ENCODE assay signal across 8 cellular contexts in the genomic region with DNA sequence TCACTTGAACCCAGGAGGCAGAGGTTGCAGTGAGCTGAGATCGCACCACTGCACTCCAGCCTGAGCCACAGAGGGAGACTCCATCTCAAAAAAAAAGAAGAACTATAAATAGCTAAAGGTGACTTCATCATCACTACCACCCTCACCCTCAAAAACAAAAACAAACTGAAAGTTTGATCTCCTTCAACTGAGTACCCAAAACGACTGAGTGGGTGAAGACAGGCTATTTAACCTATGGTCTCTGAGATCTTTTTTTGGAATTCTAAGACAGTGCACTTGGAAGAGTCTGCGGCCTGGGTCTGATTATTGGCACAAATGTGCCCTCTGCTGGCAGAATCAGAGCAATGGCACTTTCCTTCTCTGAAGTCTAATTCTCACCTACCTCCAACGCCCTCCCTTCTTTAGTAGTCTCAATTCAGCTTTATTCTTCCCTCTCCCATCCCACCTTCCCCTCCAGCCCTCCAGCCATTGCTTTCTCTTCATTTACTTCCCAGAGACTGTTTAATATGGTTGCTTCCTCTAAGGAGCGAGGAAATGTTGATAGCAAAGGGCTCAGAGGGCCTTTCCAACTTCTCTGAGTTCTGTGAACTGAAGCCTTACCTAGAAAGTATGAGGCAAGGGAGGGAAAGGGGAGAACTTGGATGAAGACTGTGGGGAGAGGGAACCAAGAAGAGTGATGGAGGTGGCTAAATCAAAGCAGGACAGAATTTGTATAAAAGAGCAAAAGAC. TPM values are rescaled to one million over a fixed set of nuclear protein-coding genes. Genes with fewer than 3 reads are reported as not detected.
DNase-seq lines count a peak whose midpoint lies in the region; ATAC-seq and TF ChIP-seq lines count a peak whose summit lies in the region.

No MANE protein-coding gene starts in this region.

- no peaks in the 10 kb centered on the region for H4K20me1 ChIP-seq in SK-N-SH (ENCODE audit: insufficient read depth)

- peaks cover 4% of the 10 kb centered on the region for H3F3A ChIP-seq in SK-N-SH (replicated peaks; ENCODE audit: insufficient read depth)

- H3K4me1 ChIP-seq in SK-N-SH (ENCODE audit: control insufficient read depth in 1 of 2, insufficient read depth in 2 of 2, low read depth in 1 of 2, low read length in 1 of 2) (peaks cover 0 to 16% of the 10 kb centered on the region in 2 experiments; a peak in 1 of 4 replicates), adipocyte (ENCODE audit: control insufficient read depth, insufficient read depth, low read length) (peaks cover 11% of the 10 kb centered on the region), cardiac muscle cell (ENCODE audit: low read depth) (peaks cover 43% of the 10 kb centered on the region), psoas muscle (peaks cover 50% of the 10 kb centered on the region)

- no peak overlapping the region for H3K4me2 ChIP-seq in SK-N-SH

- DNase-seq in activated CD4-positive, CD25-positive, alpha-beta regulatory T cell treated with anti-CD3 and anti-CD28 coated beads, Interleukin-2, amount 50 U/mL, for 16 hours (ENCODE audit: low read depth, low spot score): peak; percentile 25
- no peak for DNase-seq in activated CD4-positive, CD25-positive, alpha-beta regulatory T cell treated with anti-CD3 and anti-CD28 coated beads, Interleukin-2, amount 50 U/mL, for 72 hours
- peak; percentile 69 for DNase-seq in LoVo (ENCODE audit: low spot score)
- DNase-seq in SK-N-SH: peak; percentile 72
- peak; percentile 90 for DNase-seq in adipocyte (ENCODE audit: low read depth)
- DNase-seq in cardiac muscle cell (ENCODE audit: low read depth in 1 of 2, low spot score in 1 of 2): peak; percentile 80 to 83
- peak in 1 of 2 donors; percentile 63 for DNase-seq in psoas muscle

- 49% methylated on average over 5 of the region's 5 CpGs for WGBS in SK-N-SH (ENCODE audit: low lambda C conversion rate)
- 9 to 18% (median 13%) methylated on average over 5 of the region's 5 CpGs for WGBS in psoas muscle, 3 donors

- ATAC-seq in psoas muscle: peak; percentile 43 to 53 (median 47)
- ATAC-seq in GM18520 (IDR thresholded peaks at IDR 0.05; ENCODE audit: unreplicated experiment): no peak

- TF ChIP-seq RAD21 in SK-N-SH (IDR thresholded peaks at IDR 0.05; ENCODE audit: low read length): peak; percentile 95

- no peaks in the 10 kb centered on the region for H3K79me2 ChIP-seq in SK-N-SH (ENCODE audit: insufficient read depth)

- intact Hi-C loops in psoas muscle (cut with DNase I): loop anchor here (1.0 to 5.0 kb wide), 4 partner anchors 67 to 115 kb away; no protein-coding TSS in a partner anchor

- TF ChIP-seq CTCF in SK-N-SH (IDR thresholded peaks at IDR 0.05) (peak; percentile 85), cardiac muscle cell (IDR thresholded peaks at IDR 0.05; ENCODE audit: low read depth, low read length) (peak; percentile 78), psoas muscle (IDR thresholded peaks at IDR 0.05) (peak; percentile 85)

- no peaks in the 10 kb centered on the region for H3K9me2 ChIP-seq in SK-N-SH

- H3K9ac ChIP-seq in SK-N-SH (no peak overlapping the region), adipocyte (ENCODE audit: low read length) (no peak overlapping the region)

- no peaks in the 10 kb centered on the region for H3K27me3 ChIP-seq in SK-N-SH (ENCODE audit: insufficient read depth)
- no peaks in the 10 kb centered on the region for H3K27me3 ChIP-seq in adipocyte (replicated peaks; ENCODE audit: control insufficient read depth, insufficient read depth, low read length)
- no peaks in the 10 kb centered on the region for H3K27me3 ChIP-seq in cardiac muscle cell
- H3K27me3 ChIP-seq in psoas muscle (ENCODE audit: insufficient read depth in 3 of 3, low read length in 2 of 3): no peaks in the 10 kb centered on the region

- POLR2A ChIA-PET in SK-N-SH (lab: Yijun Ruan, JAX): no interaction called here

- TF ChIP-seq EP300 in SK-N-SH (IDR thresholded peaks at IDR 0.05; ENCODE audit: borderline replicate concordance in 1 of 2, low read depth in 1 of 2, low read length in 1 of 2): no peak

- H2AFZ ChIP-seq in SK-N-SH (ENCODE audit: low read depth): peak overlapping the region; percentile 91

- CTCF ChIA-PET in SK-N-SH (lab: Yijun Ruan, JAX): interaction anchor here (0.6 to 17.2 kb wide), 35 partner anchors 8 to 406 kb away, joined by 3 to 216 read pairs (median 4); a partner anchor contains a TSS

- H3K36me3 ChIP-seq in SK-N-SH (replicated peaks in 1 of 2; ENCODE audit: control insufficient read depth in 1 of 2, insufficient read depth in 2 of 2, low read length in 1 of 2) (no peaks in the 10 kb centered on the region), adipocyte (ENCODE audit: control insufficient read depth, insufficient read depth, low read length, severe bottlenecking) (no peaks in the 10 kb centered on the region), cardiac muscle cell (no peaks in the 10 kb centered on the region), psoas muscle (ENCODE audit: insufficient read depth in 1 of 2, low read depth in 1 of 2) (peaks cover 0 to 6% of the 10 kb centered on the region in 2 donors)

- H3K9me3 ChIP-seq in SK-N-SH (no peaks in the 10 kb centered on the region), adipocyte (ENCODE audit: control insufficient read depth, low read length) (no peaks in the 10 kb centered on the region), cardiac muscle cell (ENCODE audit: low read depth) (no peaks in the 10 kb centered on the region), psoas muscle (no peaks in the 10 kb centered on the region)

- H3K27ac ChIP-seq in SK-N-SH (ENCODE audit: low read depth in 2 of 2, low read length in 1 of 2): no peak overlapping the region
- peak overlapping the region; percentile 100 for H3K27ac ChIP-seq in cardiac muscle cell
- H3K27ac ChIP-seq in psoas muscle: peak overlapping the region; percentile 98

- H3K4me3 ChIP-seq in SK-N-SH (ENCODE audit: low read depth in 2 of 2, low read length in 1 of 2): no peak overlapping the region; a peak in 1 of 4 replicates
- no peak overlapping the region for H3K4me3 ChIP-seq in adipocyte (ENCODE audit: low read length)
- no peak overlapping the region for H3K4me3 ChIP-seq in cardiac muscle cell
- no peak overlapping the region for H3K4me3 ChIP-seq in psoas muscle

TF ChIP-seq in SK-N-SH, 30 proteins besides CTCF, POLR2A, EP300 and RAD21:
- TF ChIP-seq MEF2A (IDR thresholded peaks at IDR 0.05; ENCODE audit: borderline replicate concordance, low read depth) (no peak), SMC3 (IDR thresholded peaks at IDR 0.05; ENCODE audit: low read depth, low read length) (peak; percentile 94)

RNA-seq across cellular contexts. Expression of a gene that starts 2.9 kb away (rescaled TPM):
- 0.24 and 0.26 TPM in 2 replicates for polyA plus RNA-seq in SK-N-SH (2012; rRNA removed)
- polyA plus RNA-seq in SK-N-SH (2012; cell fraction: cytosol; rRNA removed): 0.21 TPM in 2 replicates
- 0.07 and 0.08 TPM in 2 replicates for polyA plus RNA-seq in SK-N-SH (2012; cell fraction: nucleus; rRNA removed)
- 13.6 and 16.2 TPM in 2 replicates for total RNA-seq in cardiac muscle cell
- 11.7 and 17.0 TPM in 2 replicates for polyA plus RNA-seq in cardiac muscle cell
- total RNA-seq in psoas muscle: 1,000 to 10,000 TPM in 3 of 4 donors, 100 to 1,000 TPM in 1; 805 to 1,915 (median 1,417) TPM
- polyA plus RNA-seq in psoas muscle: 1,000 to 10,000 TPM in 1 of 3 donors, 100 to 1,000 TPM in 2; 318 to 1,157 (median 878) TPM

RNA-seq across cellular contexts. Expression of a gene that starts 11.7 kb away (rescaled TPM):
- polyA plus RNA-seq in SK-N-SH (2012; rRNA removed) (0.05 TPM in 1 of 2 replicates, not detected in the other), cardiac muscle cell (19.3 and 33.6 TPM in 2 replicates), psoas muscle (10 to 100 TPM in 2 of 3 donors, 1 to 10 TPM in 1; 8.8 to 60.7 (median 27.3) TPM)
- under 0.01 TPM in 1 of 2 replicates, not detected in the other for polyA plus RNA-seq in SK-N-SH (2012; cell fraction: cytosol; rRNA removed)
- 0.06 and 0.31 TPM in 2 replicates for polyA plus RNA-seq in SK-N-SH (2012; cell fraction: nucleus; rRNA removed)
- total RNA-seq in cardiac muscle cell (12.1 and 13.6 TPM in 2 replicates), psoas muscle (100 to 1,000 TPM; 132 to 289 (median 185) TPM)

RNA-seq across cellular contexts. Expression of a gene that starts 53.0 kb away (rescaled TPM):
- polyA plus RNA-seq in SK-N-SH (2012; rRNA removed) (6.5 and 11.0 TPM in 2 replicates), cardiac muscle cell (9.6 and 10.6 TPM in 2 replicates), psoas muscle (10 to 100 TPM; 32.6 to 94.3 (median 65.9) TPM)
- polyA plus RNA-seq in SK-N-SH (2012; cell fraction: cytosol; rRNA removed): 7.4 and 9.1 TPM in 2 replicates
- polyA plus RNA-seq in SK-N-SH (2012; cell fraction: nucleus; rRNA removed): 17.7 and 21.4 TPM in 2 replicates
- total RNA-seq in cardiac muscle cell (9.4 and 12.4 TPM in 2 replicates), psoas muscle (100 to 1,000 TPM in 2 of 4 donors, 10 to 100 TPM in 2; 47.7 to 216 (median 110) TPM)

RNA-seq across cellular contexts. Expression of a gene that starts 53.7 kb away (rescaled TPM):
- polyA plus RNA-seq in SK-N-SH (2012; rRNA removed) (3.8 and 4.8 TPM in 2 replicates), cardiac muscle cell (3.1 and 5.3 TPM in 2 replicates), psoas muscle (1 to 10 TPM; 2.1 to 2.3 (median 2.2) TPM)
- 0.76 and 1.5 TPM in 2 replicates for polyA plus RNA-seq in SK-N-SH (2012; cell fraction: cytosol; rRNA removed)
- polyA plus RNA-seq in SK-N-SH (2012; cell fraction: nucleus; rRNA removed): 22.0 and 28.2 TPM in 2 replicates
- total RNA-seq in cardiac muscle cell (3.7 and 7.3 TPM in 2 replicates), psoas muscle (1 to 10 TPM; 1.4 to 3.6 (median 2.9) TPM)

Comparison
In these comparisons a context has a peak if more than half of its experiments do, and no peak if none do; other contexts are left out.
1. H3K27ac ChIP-seq: peak in cardiac muscle cell (single experiment) and psoas muscle (single experiment); none in SK-N-SH (0 of 2).
2. RNA of a gene that starts 2.9 kb away (polyA plus RNA-seq): 318 to 1,157 TPM in psoas muscle; 11.7 to 17.0 TPM in cardiac muscle cell and 0.07 to 0.26 TPM in SK-N-SH; every median in the first group is over 10 times any median in the second.
3. RNA of a gene that starts 11.7 kb away (polyA plus RNA-seq): 19.3 to 33.6 TPM in cardiac muscle cell and 8.8 to 60.7 TPM in psoas muscle; under 0.01 to 0.31 TPM in SK-N-SH; every median in the first group is over 4 times any median in the second.
4. Peak in every context shown above with its lines, with median percentiles within 50 percentile points of each other: CTCF ChIP-seq.